Comparison of ENCODE assay signal across 30 cellular contexts in the genomic region with DNA sequence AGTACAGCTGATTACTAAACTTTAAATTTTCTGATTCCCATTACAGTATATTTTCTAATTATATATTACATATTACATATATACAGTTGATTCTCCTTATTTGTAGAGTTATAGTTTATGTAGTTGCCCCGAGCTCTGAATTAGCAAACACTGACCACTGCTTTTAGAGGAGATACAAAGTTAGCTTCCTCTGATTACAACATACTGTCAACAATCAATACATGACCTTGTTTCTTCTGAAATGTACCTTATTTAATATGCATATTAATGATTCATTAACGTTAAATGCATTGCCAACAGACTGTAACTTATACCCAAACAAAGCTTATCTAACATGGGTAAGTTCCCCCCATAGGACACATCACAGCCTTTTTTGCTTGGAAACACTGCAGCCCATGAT.
"Had no signal": no experiment of that assay in that cellular context is flagged by ENCODE, and none has a peak within 500 bp of the region (broad histone marks: within the 10 kb centered on the region; RNA-seq: fewer than 3 reads in every experiment).

No MANE protein-coding gene starts in this region.

- DNase-seq: activated B cell treated with CpG ODN at 0.5 μM for 24 hours; activated CD4-positive, alpha-beta T cell treated with anti-CD3 and anti-CD28 coated beads for 48 hours; activated CD4-positive, alpha-beta T cell treated with anti-CD3 and anti-CD28 coated beads, Interleukin-2, amount 50 U/mL, for 1 hour; activated CD4-positive, alpha-beta T cell treated with anti-CD3 and anti-CD28 coated beads, Interleukin-2, amount 50 U/mL, for 48 hours; activated CD8-positive, alpha-beta memory T cell treated with anti-CD3 and anti-CD28 coated beads for 24 hours; activated CD8-positive, alpha-beta T cell treated with anti-CD3 and anti-CD28 coated beads for 36 hours; activated effector memory CD4-positive, alpha-beta T cell treated with Interleukin-2 at 50 U/mL for 16 hours; activated gamma-delta T cell treated with Interleukin-2 at 50 U/mL for 16 hours; activated naive CD4-positive, alpha-beta T cell treated with anti-CD3 and anti-CD28 coated beads, Interleukin-2, amount 50 U/mL, for 16 hours; activated naive CD4-positive, alpha-beta T cell treated with Interleukin-2 at 50 U/mL for 16 hours; activated T-cell treated with anti-CD3 and anti-CD28 coated beads, Interleukin-2, amount 50 U/mL, for 4 hours; amygdala; aorta; body of pancreas; dorsolateral prefrontal cortex; effector memory CD4-positive, alpha-beta T cell; endodermal cell; foreskin keratinocyte; gastrocnemius medialis; glutamatergic neuron; T-helper 1 cell; T-helper 17 cell; T1000; WERI-Rb-1 had no signal

- H3K9me3 ChIP-seq: body of pancreas, breast epithelium, gastrocnemius medialis had no signal

- ATAC-seq: activated CD4-positive, CD25-positive, alpha-beta regulatory T cell treated with anti-CD3 and anti-CD28 coated beads, Interleukin-2, amount 50 U/mL, for 24 hours; activated CD8-positive, alpha-beta T cell treated with anti-CD3 and anti-CD28 coated beads for 36 hours; activated T-cell treated with anti-CD3 and anti-CD28 coated beads, Interleukin-2, amount 50 U/mL, for 4 hours; activated T-helper 17 cell treated with anti-CD3 and anti-CD28 coated beads, Interleukin-2, amount 50 U/mL, for 72 hours; body of pancreas; esophagus mucosa; foreskin keratinocyte; gastrocnemius medialis; T-helper 17 cell had no signal

- H3K4me1 ChIP-seq: breast epithelium, gastrocnemius medialis had no signal

- H3K4me3 ChIP-seq: body of pancreas, breast epithelium, cardiac muscle cell, coronary artery, dorsolateral prefrontal cortex, gastrocnemius medialis had no signal

- H3K36me3 ChIP-seq: breast epithelium, cardiac muscle cell, gastrocnemius medialis, WERI-Rb-1 had no signal

- H3K27ac ChIP-seq: body of pancreas, breast epithelium, cardiac muscle cell, coronary artery, dorsolateral prefrontal cortex, foreskin keratinocyte, gastrocnemius medialis, WERI-Rb-1 had no signal

- H3K27me3 ChIP-seq: body of pancreas, breast epithelium, cardiac muscle cell, dorsolateral prefrontal cortex, foreskin keratinocyte, gastrocnemius medialis had no signal
